In the genomic region with DNA sequence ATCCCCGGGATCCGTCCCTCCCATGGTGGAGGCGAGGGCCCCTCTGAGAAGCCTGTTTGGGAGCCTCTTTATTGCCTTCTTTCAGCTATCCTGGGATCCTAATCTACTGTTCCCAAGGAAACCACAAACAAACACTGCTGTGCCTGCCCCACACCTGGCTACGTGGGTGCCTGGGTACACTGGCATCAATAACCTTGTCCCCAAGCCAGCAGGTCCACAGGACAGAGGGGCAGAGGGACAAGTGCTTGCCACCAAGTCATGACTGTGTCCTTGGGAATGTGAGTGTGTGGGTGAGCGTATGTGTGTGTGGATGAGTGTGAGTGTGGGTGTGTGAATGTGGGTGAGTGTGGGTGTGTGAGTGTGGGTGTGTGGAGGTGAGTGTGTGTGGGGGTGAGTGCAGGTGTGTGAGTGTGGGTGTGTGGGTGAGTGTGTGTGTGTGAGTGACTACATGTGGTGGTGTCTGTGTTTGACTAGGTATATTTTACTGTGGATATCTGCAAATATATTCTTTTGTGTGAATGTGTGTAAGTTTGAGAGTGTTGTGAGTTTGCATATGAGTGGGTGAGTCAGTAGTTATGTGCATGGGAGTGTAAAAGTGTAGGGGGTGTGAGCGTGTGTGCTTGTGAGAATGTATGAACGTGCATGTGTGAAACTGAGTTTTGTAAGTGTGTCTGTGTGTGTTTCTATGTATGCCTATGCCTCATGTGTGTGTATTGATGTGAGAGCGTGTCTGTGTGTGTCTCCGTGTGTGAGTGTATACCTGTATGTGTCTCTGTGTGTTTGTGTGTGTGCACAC, we compare ENCODE assay signal across 13 cellular contexts.
A peak's percentile ranks its signal among the peaks of the same experiment; 100 is the strongest.
DNase-seq lines count a peak whose midpoint lies in the region; ATAC-seq and TF ChIP-seq lines count a peak whose summit lies in the region.
"Had no signal": no experiment of that assay in that cellular context is flagged by ENCODE, and none has a peak within 500 bp of the region (broad histone marks: within the 10 kb centered on the region; RNA-seq: fewer than 3 reads in every experiment).

No MANE protein-coding gene starts in this region.

- DNase-seq in DMS153 treated with DMSO at 0.1 percent for 48 hours (lab: John Stamatoyannopoulos, UW; ENCODE audit: unreplicated experiment) (peak; percentile 83), PC-3 (peak; percentile 33), left ventricle myocardium inferior (no peak), renal cortical epithelial cell (ENCODE audit: low read depth) (peak; percentile 55), WERI-Rb-1 (no peak), epidermal melanocyte (ENCODE audit: insufficient read length, low spot score) (no peak)
- DNase-seq in stimulated activated CD4-positive, alpha-beta T cell treated with anti-CD3 and anti-CD28 coated beads, Interleukin-4, amount 100 ng/mL, for 4 hours: no peak
- DNase-seq: activated CD8-positive, alpha-beta memory T cell treated with anti-CD3 and anti-CD28 coated beads, Interleukin-2, amount 10 ng/mL, durations not matched to agents 7 days and 5 days; DMS 273 treated with DMSO at 0.1 percent for 48 hours; H7; NCI-H1930 had no signal

- ATAC-seq in PC-3: peak; percentile 23; the same call in 1 of the 2 replicates
- no peak for ATAC-seq in HG02571 (IDR thresholded peaks at IDR 0.05; ENCODE audit: unreplicated experiment)
- ATAC-seq: activated CD8-positive, alpha-beta memory T cell treated with anti-CD3 and anti-CD28 coated beads, Interleukin-2, amount 10 ng/mL, durations not matched to agents 7 days and 5 days had no signal

- peaks cover 5% of the 10 kb centered on the region; the same call in 1 of the 2 replicates for H4K20me1 ChIP-seq in PC-3 (ENCODE audit: low read length)

- BruUV-seq in PC-3 (replicated peaks; lab: Mats Ljungman, UMichigan): no TSS peak

- H3K9me3 ChIP-seq in PC-3 (ENCODE audit: low read length): no peaks in the 10 kb centered on the region
- no peaks in the 10 kb centered on the region for H3K9me3 ChIP-seq in left ventricle myocardium inferior (replicated peaks)
- H3K9me3 ChIP-seq in WERI-Rb-1 (ENCODE audit: severe bottlenecking): no peaks in the 10 kb centered on the region

- H3K4me1 ChIP-seq in PC-3 (ENCODE audit: insufficient read depth, low read length): peaks cover 32% of the 10 kb centered on the region
- peaks cover 77% of the 10 kb centered on the region for H3K4me1 ChIP-seq in left ventricle myocardium inferior

- H3K36me3 ChIP-seq in PC-3 (ENCODE audit: low read depth, low read length): 0 out of 2 replicates have a peak, but pooled peaks cover 8% of the 10 kb centered on the region
- no peaks in the 10 kb centered on the region for H3K36me3 ChIP-seq in left ventricle myocardium inferior
- no peaks in the 10 kb centered on the region for H3K36me3 ChIP-seq in WERI-Rb-1

- no peaks in the 10 kb centered on the region for H3K9me2 ChIP-seq in PC-3 (replicated peaks; ENCODE audit: low read length)

- H3K4me3 ChIP-seq in PC-3 (ENCODE audit: low read length) (no peak overlapping the region), left ventricle myocardium inferior (no peak overlapping the region), WERI-Rb-1 (ENCODE audit: low read depth, low read length) (no peak overlapping the region)

- POLR2A ChIA-PET in PC-3 (lab: Charles Lee; ENCODE audit: unreplicated experiment): no interaction called here

- TF ChIP-seq CTCF in PC-3 (conservative IDR thresholded peaks at IDR 0.05; ENCODE audit: low read depth, low read length): no peak
- TF ChIP-seq CTCF in left ventricle myocardium inferior (IDR thresholded peaks at IDR 0.05; ENCODE audit: borderline replicate concordance): no peak
- no peak for TF ChIP-seq CTCF in WERI-Rb-1 (IDR thresholded peaks at IDR 0.05; ENCODE audit: low read depth, low read length)

- no peak overlapping the region for H2AFZ ChIP-seq in PC-3 (ENCODE audit: low read length)

- intact Hi-C loops in PC-3 (cut with micrococcal nuclease) (no loop called here), left ventricle myocardium inferior (cut with micrococcal nuclease) (no loop called here)

- peaks cover 93% of the 10 kb centered on the region for H3K79me2 ChIP-seq in PC-3 (ENCODE audit: low read length)

- H3K27ac ChIP-seq in PC-3 (ENCODE audit: low read length) (no peak overlapping the region), left ventricle myocardium inferior (replicated peaks) (peak overlapping the region; percentile 87), WERI-Rb-1 (no peak overlapping the region)
- H3K27ac ChIP-seq: HL-60 had no signal

- no peak overlapping the region for H3K9ac ChIP-seq in PC-3 (ENCODE audit: low read length)

- H3K4me2 ChIP-seq in PC-3 (ENCODE audit: low read length): no peak overlapping the region

- CTCF ChIA-PET in PC-3 (lab: Charles Lee): no interaction called here

- H3F3A ChIP-seq in PC-3 (ENCODE audit: low read length, unreplicated experiment): peaks cover 5% of the 10 kb centered on the region

- H3K27me3 ChIP-seq in PC-3 (ENCODE audit: low read length) (no peaks in the 10 kb centered on the region), left ventricle myocardium inferior (ENCODE audit: low read depth) (no peaks in the 10 kb centered on the region), WERI-Rb-1 (ENCODE audit: insufficient read depth, low read depth, severe bottlenecking) (peaks cover 3% of the 10 kb centered on the region)

Comparison
In these comparisons a context has a peak if more than half of its experiments do, and no peak if none do; other contexts are left out.
1. DNase-seq: peak in DMS153 treated with DMSO at 0.1 percent for 48 hours (single experiment), PC-3 (single experiment) and renal cortical epithelial cell (single experiment); none in left ventricle myocardium inferior (single experiment), stimulated activated CD4-positive, alpha-beta T cell treated with anti-CD3 and anti-CD28 coated beads, Interleukin-4, amount 100 ng/mL, for 4 hours (0 of 2), WERI-Rb-1 (single experiment) and epidermal melanocyte (single experiment).